ENCODE assay signal across 1 cellular context in the genomic region with DNA sequence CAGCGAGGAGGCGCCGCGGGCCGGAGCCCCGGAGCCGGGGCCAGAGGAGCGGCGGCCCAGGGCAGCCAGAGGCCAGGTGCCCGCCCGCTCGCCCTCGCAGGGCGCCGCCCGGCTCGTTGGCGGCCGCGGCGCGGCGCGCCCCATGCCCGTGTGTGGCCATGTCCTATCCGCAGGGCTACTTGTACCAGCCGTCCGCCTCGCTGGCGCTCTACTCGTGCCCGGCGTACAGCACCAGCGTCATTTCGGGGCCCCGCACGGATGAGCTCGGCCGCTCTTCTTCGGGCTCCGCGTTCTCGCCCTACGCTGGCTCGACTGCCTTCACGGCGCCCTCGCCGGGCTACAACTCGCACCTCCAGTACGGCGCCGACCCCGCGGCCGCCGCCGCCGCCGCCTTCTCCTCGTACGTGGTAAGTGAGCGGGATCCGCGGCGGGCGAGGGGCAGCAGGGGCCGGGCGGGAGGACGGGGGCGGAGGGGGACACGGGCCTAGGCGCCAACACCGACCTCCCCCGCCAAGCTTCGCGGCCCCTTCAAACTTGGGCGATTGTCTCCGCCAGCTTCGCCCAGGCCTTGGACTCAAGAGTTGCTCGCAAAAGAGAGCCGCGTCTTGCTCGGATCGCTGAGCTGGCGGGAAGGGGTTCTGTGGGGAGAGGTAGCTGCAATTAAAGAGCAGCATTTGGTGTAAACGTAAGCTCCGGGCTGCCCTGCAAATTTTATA.
TF ChIP-seq lines count a peak whose summit lies in the region.

No MANE protein-coding gene starts in this region.

TF ChIP-seq in K562, 482 proteins besides CTCF, POLR2A, EP300 and RAD21 (continued from another document):
- TF ChIP-seq, protein P1, sequence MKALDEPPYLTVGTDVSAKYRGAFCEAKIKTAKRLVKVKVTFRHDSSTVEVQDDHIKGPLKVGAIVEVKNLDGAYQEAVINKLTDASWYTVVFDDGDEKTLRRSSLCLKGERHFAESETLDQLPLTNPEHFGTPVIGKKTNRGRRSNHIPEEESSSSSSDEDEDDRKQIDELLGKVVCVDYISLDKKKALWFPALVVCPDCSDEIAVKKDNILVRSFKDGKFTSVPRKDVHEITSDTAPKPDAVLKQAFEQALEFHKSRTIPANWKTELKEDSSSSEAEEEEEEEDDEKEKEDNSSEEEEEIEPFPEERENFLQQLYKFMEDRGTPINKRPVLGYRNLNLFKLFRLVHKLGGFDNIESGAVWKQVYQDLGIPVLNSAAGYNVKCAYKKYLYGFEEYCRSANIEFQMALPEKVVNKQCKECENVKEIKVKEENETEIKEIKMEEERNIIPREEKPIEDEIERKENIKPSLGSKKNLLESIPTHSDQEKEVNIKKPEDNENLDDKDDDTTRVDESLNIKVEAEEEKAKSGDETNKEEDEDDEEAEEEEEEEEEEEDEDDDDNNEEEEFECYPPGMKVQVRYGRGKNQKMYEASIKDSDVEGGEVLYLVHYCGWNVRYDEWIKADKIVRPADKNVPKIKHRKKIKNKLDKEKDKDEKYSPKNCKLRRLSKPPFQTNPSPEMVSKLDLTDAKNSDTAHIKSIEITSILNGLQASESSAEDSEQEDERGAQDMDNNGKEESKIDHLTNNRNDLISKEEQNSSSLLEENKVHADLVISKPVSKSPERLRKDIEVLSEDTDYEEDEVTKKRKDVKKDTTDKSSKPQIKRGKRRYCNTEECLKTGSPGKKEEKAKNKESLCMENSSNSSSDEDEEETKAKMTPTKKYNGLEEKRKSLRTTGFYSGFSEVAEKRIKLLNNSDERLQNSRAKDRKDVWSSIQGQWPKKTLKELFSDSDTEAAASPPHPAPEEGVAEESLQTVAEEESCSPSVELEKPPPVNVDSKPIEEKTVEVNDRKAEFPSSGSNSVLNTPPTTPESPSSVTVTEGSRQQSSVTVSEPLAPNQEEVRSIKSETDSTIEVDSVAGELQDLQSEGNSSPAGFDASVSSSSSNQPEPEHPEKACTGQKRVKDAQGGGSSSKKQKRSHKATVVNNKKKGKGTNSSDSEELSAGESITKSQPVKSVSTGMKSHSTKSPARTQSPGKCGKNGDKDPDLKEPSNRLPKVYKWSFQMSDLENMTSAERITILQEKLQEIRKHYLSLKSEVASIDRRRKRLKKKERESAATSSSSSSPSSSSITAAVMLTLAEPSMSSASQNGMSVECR (CRISPR knock-in tag; IDR thresholded peaks at IDR 0.05): no peak
